8 cellular contexts compared by ENCODE assay signal in genomic region chrX:150982786-150983525, GRCh38. TPM values are rescaled to one million over a fixed set of nuclear protein-coding genes. Genes with fewer than 3 reads are reported as not detected.
DNase-seq lines count a peak whose midpoint lies in the region; ATAC-seq lines count a peak whose summit lies in the region.

Gene HMGB3 (plus strand): TSS chrX:150983335. CDS start chrX:150985600, 2,265 bp downstream.

- peak; percentile 99 for ATAC-seq in GM21528 (IDR thresholded peaks at IDR 0.05; ENCODE audit: low FRiP score, unreplicated experiment)

- H3K27me3 ChIP-seq in esophagus (ENCODE audit: control insufficient read depth in 1 of 2, insufficient read depth in 2 of 2, low read length in 2 of 2) (no peaks in the 10 kb centered on the region), muscle layer of colon (ENCODE audit: control insufficient read depth in 1 of 2, insufficient read depth in 2 of 2, low read length in 2 of 2) (peaks cover 0 to 5% of the 10 kb centered on the region in 2 donors)

- H3K36me3 ChIP-seq in esophagus (ENCODE audit: control insufficient read depth in 2 of 2, insufficient read depth in 2 of 2, low read length in 1 of 2) (no peaks in the 10 kb centered on the region), muscle layer of colon (ENCODE audit: insufficient read depth, low read length) (no peaks in the 10 kb centered on the region)

- peak within 1 kb of the TSS; percentile 54 to 64 for H3K27ac ChIP-seq in esophagus (ENCODE audit: low read depth in 2 of 2, low read length in 1 of 2)
- no peak within 1 kb of the TSS for H3K27ac ChIP-seq in muscle layer of colon (ENCODE audit: low read depth, low read length)

- H3K9me3 ChIP-seq in esophagus (ENCODE audit: control insufficient read depth in 2 of 2, insufficient read depth in 1 of 2, low read depth in 1 of 2, low read length in 1 of 2): peaks cover 0 to 5% of the 10 kb centered on the region in 2 donors
- H3K9me3 ChIP-seq in muscle layer of colon (ENCODE audit: low read length): no peaks in the 10 kb centered on the region

- 1 to 42% methylated on average over 59 to 82 of the region's 90 CpGs for WGBS in esophagus, 2 donors

- no peak within 1 kb of the TSS for H3K9ac ChIP-seq in muscle layer of colon (ENCODE audit: low read length)

- peaks cover 0 to 5% of the 10 kb centered on the region in 2 donors for H3K4me1 ChIP-seq in esophagus (ENCODE audit: control insufficient read depth in 2 of 2, insufficient read depth in 2 of 2, low read length in 1 of 2)
- H3K4me1 ChIP-seq in muscle layer of colon (ENCODE audit: insufficient read depth, low read length): no peaks in the 10 kb centered on the region

- H3K4me3 ChIP-seq in esophagus (ENCODE audit: low read depth in 1 of 2, low read length in 2 of 2) (peak within 1 kb of the TSS; percentile 62 to 79), muscle layer of colon (ENCODE audit: low read depth in 1 of 2, low read length in 2 of 2) (peak within 1 kb of the TSS; percentile 21 to 43)

- DNase-seq in DMS114 treated with DMSO at 0.1 percent for 48 hours (lab: John Stamatoyannopoulos, UW; ENCODE audit: unreplicated experiment) (peak; percentile 58), HuH-7.5 (ENCODE audit: low spot score) (peak; percentile 91), OCI-M1 (lab: John Stamatoyannopoulos, UW) (peak; percentile 94), activated T-cell treated with anti-CD3 and anti-CD28 coated beads for 24 hours (ENCODE audit: low read depth) (peak; percentile 74)
- DNase-seq in stimulated activated CD8-positive, alpha-beta memory T cell treated with anti-CD3 and anti-CD28 coated beads, Interleukin-7, amount 100 ng/mL, for 1 hour (ENCODE audit: low read depth in 2 of 2): peak; percentile 36 to 39

RNA-seq across cellular contexts. Expression of gene HMGB3, which starts in this region (rescaled TPM):
- polyA plus RNA-seq in esophagus: 10 to 100 TPM; 14.9 to 25.5 TPM

Comparison
In these comparisons a context has a peak if more than half of its experiments do, and no peak if none do; other contexts are left out.
1. DNase-seq: peak in every context shown above with its lines; median percentile 94 in OCI-M1; 91 in HuH-7.5; 74 in activated T-cell treated with anti-CD3 and anti-CD28 coated beads for 24 hours; 58 in DMS114 treated with DMSO at 0.1 percent for 48 hours; 38 in stimulated activated CD8-positive, alpha-beta memory T cell treated with anti-CD3 and anti-CD28 coated beads, Interleukin-7, amount 100 ng/mL, for 1 hour.